ENCODE assay signal across 18 cellular contexts in genomic region chr7:115004121-115004520, GRCh38.
DNase-seq lines count a peak whose midpoint lies in the region; ATAC-seq and TF ChIP-seq lines count a peak whose summit lies in the region.
"Had no signal": no experiment of that assay in that cellular context is flagged by ENCODE, and none has a peak within 500 bp of the region (broad histone marks: within the 10 kb centered on the region; RNA-seq: fewer than 3 reads in every experiment).

No MANE protein-coding gene starts in this region.

- ATAC-seq in PC-3, result peak; percentile 99
- no peak for ATAC-seq in HG03457 (IDR thresholded peaks at IDR 0.05; ENCODE audit: unreplicated experiment)

- no peaks in the 10 kb centered on the region for H3K79me2 ChIP-seq in PC-3 (ENCODE audit: low read length)

- H3K4me1 ChIP-seq in PC-3 (ENCODE audit: insufficient read depth, low read length), result peaks cover 21% of the 10 kb centered on the region

- peaks cover 35% of the 10 kb centered on the region for H3K36me3 Mint-ChIP-seq in activated naive CD4-positive, alpha-beta T cell treated with anti-CD3 and anti-CD28 coated beads, Interleukin-2, amount 50 U/mL, for 24 hours
- peaks cover 14% of the 10 kb centered on the region for H3K36me3 Mint-ChIP-seq in mesothelial cell of epicardium
- H3K36me3 Mint-ChIP-seq: neural progenitor cell had no signal

- CTCF ChIA-PET in PC-3 (lab: Charles Lee), result interaction anchor here (0.5 kb wide), 1 partner anchor 482 kb away, joined by 6 read pairs; no protein-coding TSS in a partner anchor

- no peak for DNase-seq in activated naive CD4-positive, alpha-beta T cell treated with Interleukin-2 at 50 U/mL for 16 hours
- DNase-seq in PC-3 (peak; percentile 85), epithelial cell of esophagus (ENCODE audit: low read depth) (peak; percentile 95), NOMO-1 treated with DMSO at 0.1 percent for 48 hours (lab: John Stamatoyannopoulos, UW; ENCODE audit: unreplicated experiment) (no peak), mesothelial cell of epicardium (ENCODE audit: low spot score in 2 of 2, unreplicated experiment in 2 of 2) (no peak), NCI-H2171 (lab: John Stamatoyannopoulos, UW) (no peak)
- DNase-seq: activated CD4-positive, CD25-positive, alpha-beta regulatory T cell treated with anti-CD3 and anti-CD28 coated beads, Interleukin-2, amount 50 U/mL, for 72 hours; activated gamma-delta T cell; anterior cingulate cortex; NCI-H187 treated with DMSO at 0.1 percent for 48 hours; NCI-H510A treated with DMSO at 0.1 percent for 48 hours; T-helper 9 cell had no signal

- H3K4me1 Mint-ChIP-seq in activated naive CD4-positive, alpha-beta T cell treated with anti-CD3 and anti-CD28 coated beads, Interleukin-2, amount 50 U/mL, for 24 hours, result peaks cover 81% of the 10 kb centered on the region
- peaks cover 27% of the 10 kb centered on the region for H3K4me1 Mint-ChIP-seq in mesothelial cell of epicardium

- H3K27ac ChIP-seq in PC-3 (ENCODE audit: low read length), result no peak overlapping the region
- H3K27ac ChIP-seq: BLaER1 treated with 17β-estradiol and CSF1 and Interleukin-3, amounts not matched to agents 10 nM and 100 nM; neural progenitor cell; thoracic aorta had no signal

- no peak overlapping the region for H3K9ac ChIP-seq in PC-3 (ENCODE audit: low read length)
- H3K9ac ChIP-seq: BLaER1 treated with 17β-estradiol and CSF1 and Interleukin-3, amounts not matched to agents 10 nM and 100 nM; neural progenitor cell had no signal

- BruUV-seq in PC-3 (replicated peaks; lab: Mats Ljungman, UMichigan), result no TSS peak

- H3K9me2 ChIP-seq in PC-3 (replicated peaks; ENCODE audit: low read length), result no peaks in the 10 kb centered on the region

- POLR2A ChIA-PET in PC-3 (lab: Charles Lee; ENCODE audit: unreplicated experiment), result no interaction called here

- H4K20me1 ChIP-seq in PC-3 (ENCODE audit: low read length), result no peaks in the 10 kb centered on the region
- H4K20me1 ChIP-seq: BLaER1 treated with 17β-estradiol and CSF1 and Interleukin-3, amounts not matched to agents 10 nM and 100 nM had no signal

- H3K9me3 ChIP-seq in PC-3 (ENCODE audit: low read length), result no peaks in the 10 kb centered on the region
- H3K9me3 ChIP-seq: BLaER1 treated with 17β-estradiol and CSF1 and Interleukin-3, amounts not matched to agents 10 nM and 100 nM; thoracic aorta had no signal

- H2AFZ ChIP-seq in PC-3 (ENCODE audit: low read length), result no peak overlapping the region
- H2AFZ ChIP-seq: neural progenitor cell had no signal

- no peaks in the 10 kb centered on the region for H3K27me3 ChIP-seq in PC-3 (ENCODE audit: low read length)
- H3K27me3 ChIP-seq: BLaER1 treated with 17β-estradiol and CSF1 and Interleukin-3, amounts not matched to agents 10 nM and 100 nM had no signal

- no peaks in the 10 kb centered on the region for H3K27me3 Mint-ChIP-seq in activated naive CD4-positive, alpha-beta T cell treated with anti-CD3 and anti-CD28 coated beads, Interleukin-2, amount 50 U/mL, for 24 hours
- H3K27me3 Mint-ChIP-seq in mesothelial cell of epicardium (ENCODE audit: low read depth), result no peaks in the 10 kb centered on the region

- no peaks in the 10 kb centered on the region for H3F3A ChIP-seq in PC-3 (ENCODE audit: low read length, unreplicated experiment)

- H3K36me3 ChIP-seq in PC-3 (ENCODE audit: low read depth, low read length), result no peaks in the 10 kb centered on the region
- H3K36me3 ChIP-seq: BLaER1 treated with 17β-estradiol and CSF1 and Interleukin-3, amounts not matched to agents 10 nM and 100 nM; neural progenitor cell; thoracic aorta had no signal

- H3K4me3 Mint-ChIP-seq in activated naive CD4-positive, alpha-beta T cell treated with anti-CD3 and anti-CD28 coated beads, Interleukin-2, amount 50 U/mL, for 24 hours, result no peak overlapping the region
- H3K4me3 Mint-ChIP-seq in mesothelial cell of epicardium, result no peak overlapping the region
- H3K4me3 Mint-ChIP-seq: neural progenitor cell had no signal

- H3K4me3 ChIP-seq in PC-3 (ENCODE audit: low read length), result no peak overlapping the region
- no peak overlapping the region for H3K4me3 ChIP-seq in epithelial cell of esophagus (ENCODE audit: low read length)
- H3K4me3 ChIP-seq: BLaER1 treated with 17β-estradiol and CSF1 and Interleukin-3, amounts not matched to agents 10 nM and 100 nM; neural progenitor cell; smooth muscle cell; thoracic aorta had no signal

- H3K9me3 Mint-ChIP-seq in activated naive CD4-positive, alpha-beta T cell treated with anti-CD3 and anti-CD28 coated beads, Interleukin-2, amount 50 U/mL, for 24 hours, result no peaks in the 10 kb centered on the region
- no peaks in the 10 kb centered on the region for H3K9me3 Mint-ChIP-seq in mesothelial cell of epicardium
- H3K9me3 Mint-ChIP-seq: neural progenitor cell had no signal

- no peak overlapping the region for H3K4me2 ChIP-seq in PC-3 (ENCODE audit: low read length)
- H3K4me2 ChIP-seq: BLaER1 treated with 17β-estradiol and CSF1 and Interleukin-3, amounts not matched to agents 10 nM and 100 nM; neural progenitor cell; smooth muscle cell had no signal

- TF ChIP-seq CTCF in PC-3 (conservative IDR thresholded peaks at IDR 0.05; ENCODE audit: low read depth, low read length) (no peak), epithelial cell of esophagus (IDR thresholded peaks at IDR 0.05; ENCODE audit: insufficient read depth, low read depth, low read length, missing control alignments) (no peak), mesothelial cell of epicardium (IDR thresholded peaks at IDR 0.05; ENCODE audit: unreplicated experiment) (no peak)

- peak overlapping the region; percentile 13 for H3K27ac Mint-ChIP-seq in activated naive CD4-positive, alpha-beta T cell treated with anti-CD3 and anti-CD28 coated beads, Interleukin-2, amount 50 U/mL, for 24 hours
- H3K27ac Mint-ChIP-seq in mesothelial cell of epicardium, result no peak overlapping the region
- H3K27ac Mint-ChIP-seq: neural progenitor cell had no signal

- intact Hi-C loops in PC-3 (cut with micrococcal nuclease), result no loop called here

Comparison
In these comparisons a context has a peak if more than half of its experiments do, and no peak if none do; other contexts are left out.
1. DNase-seq: peak in PC-3 (single experiment) and epithelial cell of esophagus (single experiment); none in activated naive CD4-positive, alpha-beta T cell treated with Interleukin-2 at 50 U/mL for 16 hours (single experiment), NOMO-1 treated with DMSO at 0.1 percent for 48 hours (single experiment), mesothelial cell of epicardium (0 of 2) and NCI-H2171 (single experiment).